In the genomic region with DNA sequence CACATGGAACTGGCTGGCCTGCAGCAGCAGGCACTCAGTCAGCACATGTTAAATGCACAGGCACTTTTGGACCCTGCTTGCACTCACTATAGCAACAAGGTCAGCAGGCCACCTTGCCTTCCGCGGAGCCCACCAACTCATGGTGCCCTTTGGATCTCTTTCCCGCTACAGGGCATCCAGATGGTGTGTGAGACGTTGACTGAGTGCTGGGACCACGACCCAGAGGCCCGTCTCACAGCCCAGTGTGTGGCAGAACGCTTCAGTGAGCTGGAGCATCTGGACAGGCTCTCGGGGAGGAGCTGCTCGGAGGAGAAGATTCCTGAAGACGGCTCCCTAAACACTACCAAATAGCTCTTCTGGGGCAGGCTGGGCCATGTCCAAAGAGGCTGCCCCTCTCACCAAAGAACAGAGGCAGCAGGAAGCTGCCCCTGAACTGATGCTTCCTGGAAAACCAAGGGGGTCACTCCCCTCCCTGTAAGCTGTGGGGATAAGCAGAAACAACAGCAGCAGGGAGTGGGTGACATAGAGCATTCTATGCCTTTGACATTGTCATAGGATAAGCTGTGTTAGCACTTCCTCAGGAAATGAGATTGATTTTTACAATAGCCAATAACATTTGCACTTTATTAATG, we compare ENCODE assay signal across 10 cellular contexts.
DNase-seq lines count a peak whose midpoint lies in the region; ATAC-seq and TF ChIP-seq lines count a peak whose summit lies in the region.
"Had no signal": no experiment of that assay in that cellular context is flagged by ENCODE, and none has a peak within 500 bp of the region (broad histone marks: within the 10 kb centered on the region; RNA-seq: fewer than 3 reads in every experiment).

No MANE protein-coding gene starts in this region.

- WGBS in gastroesophageal sphincter (ENCODE audit: low coverage in 1 of 2), 2 donors: no CpG with 5 or more reads among the region's 10 CpGs

- peaks cover 52 to 68% (median 57%) of the 10 kb centered on the region in 10 experiments for H3K4me1 ChIP-seq in BLaER1 treated with 17β-estradiol and CSF1 and Interleukin-3, amounts not matched to agents 10 nM and 100 nM
- H3K4me1 ChIP-seq in gastroesophageal sphincter: peaks cover 39 to 93% (median 52%) of the 10 kb centered on the region in 3 donors

- no peak for TF ChIP-seq POLR2A in gastroesophageal sphincter (IDR thresholded peaks at IDR 0.05)

- peak overlapping the region in 9 of 11 experiments; percentile 12 to 41 (median 31); a peak in 11 of 22 replicates for H3K9ac ChIP-seq in BLaER1 treated with 17β-estradiol and CSF1 and Interleukin-3, amounts not matched to agents 10 nM and 100 nM

- peak overlapping the region; percentile 50 to 82 (median 63) for H3K4me2 ChIP-seq in BLaER1 treated with 17β-estradiol and CSF1 and Interleukin-3, amounts not matched to agents 10 nM and 100 nM

- peaks cover 89 to 99% (median 96%) of the 10 kb centered on the region in 11 experiments for H3K36me3 ChIP-seq in BLaER1 treated with 17β-estradiol and CSF1 and Interleukin-3, amounts not matched to agents 10 nM and 100 nM
- H3K36me3 ChIP-seq in gastroesophageal sphincter: peaks cover 12 to 67% of the 10 kb centered on the region in 2 donors

- peaks cover 0 to 52% (median 6%) of the 10 kb centered on the region in 11 experiments; a peak in 10 of 22 replicates for H4K20me1 ChIP-seq in BLaER1 treated with 17β-estradiol and CSF1 and Interleukin-3, amounts not matched to agents 10 nM and 100 nM

- peak; percentile 30 for ATAC-seq in gastroesophageal sphincter

- DNase-seq in NCI-H524 treated with DMSO at 0.1 percent for 48 hours (lab: John Stamatoyannopoulos, UW): peak; percentile 19
- DNase-seq in retina: peak; percentile 38
- no peak for DNase-seq in globus pallidus (ENCODE audit: low spot score)
- no peak for DNase-seq in dedifferentiated amniotic fluid mesenchymal stem cell (ENCODE audit: extremely low spot score)
- DNase-seq in NCI-H1417 (lab: John Stamatoyannopoulos, UW): no peak
- DNase-seq in stimulated activated CD4-positive, alpha-beta T cell treated with anti-CD3 and anti-CD28 coated beads, Interleukin-15, amount 100 ng/mL, for 24 hours: no peak
- DNase-seq: activated T-cell treated with anti-CD3 and anti-CD28 coated beads, Interleukin-2, amount 50 U/mL, for 48 hours; Calu3 had no signal

- H3K27ac ChIP-seq in BLaER1 treated with 17β-estradiol and CSF1 and Interleukin-3, amounts not matched to agents 10 nM and 100 nM: peak overlapping the region in 10 of 11 experiments; percentile 29 to 68 (median 56); a peak in 19 of 22 replicates
- peak overlapping the region; percentile 73 to 79 (median 76) for H3K27ac ChIP-seq in gastroesophageal sphincter

- no peak overlapping the region for H3K4me3 ChIP-seq in BLaER1 treated with 17β-estradiol and CSF1 and Interleukin-3, amounts not matched to agents 10 nM and 100 nM
- H3K4me3 ChIP-seq in gastroesophageal sphincter: no peak overlapping the region

- no peaks in the 10 kb centered on the region for H3K9me3 ChIP-seq in BLaER1 treated with 17β-estradiol and CSF1 and Interleukin-3, amounts not matched to agents 10 nM and 100 nM (replicated peaks in 1 of 11)
- H3K9me3 ChIP-seq in gastroesophageal sphincter: no peaks in the 10 kb centered on the region

- no peaks in the 10 kb centered on the region for H3K27me3 ChIP-seq in BLaER1 treated with 17β-estradiol and CSF1 and Interleukin-3, amounts not matched to agents 10 nM and 100 nM
- no peaks in the 10 kb centered on the region for H3K27me3 ChIP-seq in gastroesophageal sphincter

- TF ChIP-seq CTCF in gastroesophageal sphincter (IDR thresholded peaks at IDR 0.05): no peak

- no peak for TF ChIP-seq EP300 in gastroesophageal sphincter (IDR thresholded peaks at IDR 0.05)

Comparison
In these comparisons a context has a peak if more than half of its experiments do, and no peak if none do; other contexts are left out.
1. DNase-seq: peak in NCI-H524 treated with DMSO at 0.1 percent for 48 hours (single experiment) and retina (single experiment); none in globus pallidus (single experiment), dedifferentiated amniotic fluid mesenchymal stem cell (single experiment), NCI-H1417 (0 of 3) and stimulated activated CD4-positive, alpha-beta T cell treated with anti-CD3 and anti-CD28 coated beads, Interleukin-15, amount 100 ng/mL, for 24 hours (single experiment).